ENCODE assay signal across 8 cellular contexts in genomic region chrX:27750298-27750697, GRCh38. TPM values are rescaled to one million over a fixed set of nuclear protein-coding genes. Genes with fewer than 3 reads are reported as not detected.
"Had no signal": no experiment of that assay in that cellular context is flagged by ENCODE, and none has a peak within 500 bp of the region (broad histone marks: within the 10 kb centered on the region; RNA-seq: fewer than 3 reads in every experiment).

No MANE protein-coding gene starts in this region.

RNA-seq across cellular contexts. Expression of gene MAGEB10, which starts 57.5 kb away (rescaled TPM):
- total RNA-seq: LHCN-M2, MCF 10A, NCI-H460, OCI-LY7, PC-3, Peyer's patch, Right ventricle myocardium superior, SJSA1 had no signal
